14 cellular contexts compared by ENCODE assay signal in the genomic region with DNA sequence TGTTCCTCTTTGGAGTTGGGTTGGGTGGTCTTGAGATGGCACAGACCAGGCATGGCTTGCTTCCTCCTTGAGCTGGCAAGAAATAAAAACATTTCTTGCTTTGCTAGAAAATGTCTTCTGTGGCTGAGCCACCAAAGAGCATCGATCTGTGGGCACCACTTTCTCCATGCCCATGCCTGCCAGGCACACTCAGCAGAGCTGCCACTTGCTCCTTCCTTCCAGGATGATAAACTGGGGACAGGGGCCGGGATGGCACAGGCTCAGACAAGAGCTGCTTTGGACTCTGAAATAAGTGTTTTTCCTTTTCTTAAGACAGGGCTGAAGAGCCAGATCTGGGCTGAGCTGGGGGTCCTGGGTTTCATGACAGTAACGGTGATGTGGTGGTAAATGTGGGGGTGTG. TPM values are rescaled to one million over a fixed set of nuclear protein-coding genes. Genes with fewer than 3 reads are reported as not detected.
DNase-seq lines count a peak whose midpoint lies in the region; ATAC-seq and TF ChIP-seq lines count a peak whose summit lies in the region.
"Had no signal": no experiment of that assay in that cellular context is flagged by ENCODE, and none has a peak within 500 bp of the region (broad histone marks: within the 10 kb centered on the region; RNA-seq: fewer than 3 reads in every experiment).

No MANE protein-coding gene starts in this region.

- H2AK9ac ChIP-seq in IMR-90 (replicated peaks; ENCODE audit: low read depth, low read length, poor library complexity), result peak overlapping the region; percentile 17

- POLR2A ChIA-PET in IMR-90 (lab: Charles Lee; ENCODE audit: unreplicated experiment), result no interaction called here

- no peak for TF ChIP-seq RAD21 in IMR-90 (IDR thresholded peaks at IDR 0.05; ENCODE audit: low read length)

- TF ChIP-seq CTCF in IMR-90 (conservative IDR thresholded peaks at IDR 0.05; ENCODE audit: low read depth, low read length), result no peak
- TF ChIP-seq CTCF in thyroid gland (IDR thresholded peaks at IDR 0.05), result no peak

- H3K4me1 Mint-ChIP-seq in activated CD8-positive, alpha-beta memory T cell treated with anti-CD3 and anti-CD28 coated beads, Interleukin-2, amount 10 ng/mL, durations not matched to agents 7 days and 5 days, result peaks cover 12% of the 10 kb centered on the region

- H3K4ac ChIP-seq in IMR-90 (ENCODE audit: low read depth, low read length), result no peak overlapping the region

- no peak for ATAC-seq in IMR-90 (ENCODE audit: low read depth)
- no peak for ATAC-seq in activated CD8-positive, alpha-beta memory T cell treated with anti-CD3 and anti-CD28 coated beads, Interleukin-2, amount 10 ng/mL, durations not matched to agents 7 days and 5 days
- ATAC-seq: left colon had no signal

- no peak overlapping the region for H2BK5ac ChIP-seq in IMR-90 (ENCODE audit: low read depth, low read length, poor library complexity, severe bottlenecking)

- peaks cover 24% of the 10 kb centered on the region; the same call in 1 of the 2 replicates for H3K36me3 ChIP-seq in IMR-90 (ENCODE audit: control insufficient read depth, insufficient read depth, low read length)
- peaks cover 13% of the 10 kb centered on the region for H3K36me3 ChIP-seq in muscle layer of colon (ENCODE audit: insufficient read depth, low read length)
- no peaks in the 10 kb centered on the region for H3K36me3 ChIP-seq in thyroid gland
- H3K36me3 ChIP-seq: WERI-Rb-1 had no signal

- H3K36me3 Mint-ChIP-seq in activated CD8-positive, alpha-beta memory T cell treated with anti-CD3 and anti-CD28 coated beads, Interleukin-2, amount 10 ng/mL, durations not matched to agents 7 days and 5 days, result no peaks in the 10 kb centered on the region

- intact Hi-C loops in IMR-90 (cut with micrococcal nuclease), result no loop called here
- intact Hi-C loops in thyroid gland (cut with DNase I), result no loop called here

- H3K9ac ChIP-seq in IMR-90 (ENCODE audit: low read depth, low read length), result no peak overlapping the region
- H3K9ac ChIP-seq in muscle layer of colon (ENCODE audit: low read length), result peak overlapping the region; percentile 71

- H4K8ac ChIP-seq in IMR-90 (ENCODE audit: low read depth in 2 of 2, low read length in 2 of 2), result no peak overlapping the region

- dilution Hi-C loops in IMR-90 (cut with HindIII; ENCODE audit: low sequenced_read_pairs, unreplicated experiment), result no loop called here

- no peak overlapping the region for H3K56ac ChIP-seq in IMR-90 (ENCODE audit: extremely low read depth, insufficient read depth, low read length)

- H4K91ac ChIP-seq in IMR-90 (ENCODE audit: insufficient read depth, low read depth, low read length), result no peak overlapping the region

- H3K4me3 Mint-ChIP-seq in activated CD8-positive, alpha-beta memory T cell treated with anti-CD3 and anti-CD28 coated beads, Interleukin-2, amount 10 ng/mL, durations not matched to agents 7 days and 5 days, result no peak overlapping the region

- H3K4me1 ChIP-seq in IMR-90 (ENCODE audit: control insufficient read depth, insufficient read depth, low read length) (peaks cover 36% of the 10 kb centered on the region), muscle layer of colon (ENCODE audit: insufficient read depth, low read length) (peaks cover 84% of the 10 kb centered on the region), thyroid gland (peaks cover 76 to 88% of the 10 kb centered on the region in 2 donors)

- H3K14ac ChIP-seq in IMR-90 (replicated peaks; ENCODE audit: low read depth, low read length), result no peak overlapping the region

- no peaks in the 10 kb centered on the region for H3K9me3 Mint-ChIP-seq in activated CD8-positive, alpha-beta memory T cell treated with anti-CD3 and anti-CD28 coated beads, Interleukin-2, amount 10 ng/mL, durations not matched to agents 7 days and 5 days (ENCODE audit: low read depth)
- H3K9me3 Mint-ChIP-seq: activated T-helper 2 cell treated with anti-CD3 and anti-CD28 coated beads, Interferon-gamma antibody, Interleukin-2, Interleukin-4, amounts not matched to agents 10 μg/mL and 5 μg/mL and 100 μg/mL, durations not matched to agents 14 hours and 24 hours and 36 hours had no signal

- H3K9me1 ChIP-seq in IMR-90 (ENCODE audit: insufficient read depth, low read length), result peaks cover 21% of the 10 kb centered on the region

- CTCF ChIA-PET in IMR-90 (lab: Yijun Ruan, JAX), result interaction anchor here (1.6 to 1.7 kb wide), 2 partner anchors 33 to 50 kb away, joined by 4 to 6 read pairs; no protein-coding TSS in a partner anchor
- CTCF ChIA-PET in activated CD8-positive, alpha-beta memory T cell treated with anti-CD3 and anti-CD28 coated beads, Interleukin-2, amount 10 ng/mL, durations not matched to agents 7 days and 5 days (lab: Charles Lee), result interaction anchor here (1.4 to 4.6 kb wide), 4 partner anchors 33 to 66 kb away, joined by 5 to 23 read pairs (median 16); no protein-coding TSS in a partner anchor

- in situ Hi-C loops in IMR-90 (cut with MboI; ENCODE audit: low sequenced_read_pairs), result no loop called here

- H2BK20ac ChIP-seq in IMR-90 (ENCODE audit: low read depth, low read length), result no peak overlapping the region

- no peak overlapping the region for H4K5ac ChIP-seq in IMR-90 (ENCODE audit: low read depth, low read length)

- peak overlapping the region; percentile 29; the same call in 1 of the 2 replicates for H3K23ac ChIP-seq in IMR-90 (ENCODE audit: low read depth, low read length)

- H2BK15ac ChIP-seq in IMR-90 (ENCODE audit: low read depth, low read length), result no peak overlapping the region

- H3K27me3 ChIP-seq in IMR-90 (ENCODE audit: control insufficient read depth, insufficient read depth, low read length) (no peaks in the 10 kb centered on the region), muscle layer of colon (ENCODE audit: control insufficient read depth in 1 of 2, insufficient read depth in 2 of 2, low read length in 2 of 2) (no peaks in the 10 kb centered on the region), thyroid gland (no peaks in the 10 kb centered on the region)

- no peak overlapping the region for H3K18ac ChIP-seq in IMR-90 (ENCODE audit: low read depth, low read length)

- 100% methylated on average over 1 of the region's 3 CpGs; no CpG with 5 or more reads in 1 of the 2 experiments for WGBS in IMR-90 (ENCODE audit: extremely low coverage in 2 of 2, insufficient read length in 1 of 2), 2 experiments
- WGBS in thyroid gland, 2 donors, result 83 to 91% methylated on average over 3 of the region's 3 CpGs

- no peak for TF ChIP-seq POLR2A in IMR-90 (IDR thresholded peaks at IDR 0.05; ENCODE audit: low read depth, low read length)
- no peak for TF ChIP-seq POLR2A in thyroid gland (IDR thresholded peaks at IDR 0.05)

- DNase-seq in IMR-90 (no peak), caudate nucleus (lab: John Stamatoyannopoulos, UW) (peak in 1 of 61 donors; percentile 11), thyroid gland (no peak), NCI-H2081 treated with DMSO at 0.1 percent for 48 hours (lab: John Stamatoyannopoulos, UW) (no peak), KG1 (lab: John Stamatoyannopoulos, UW) (no peak)
- DNase-seq in activated CD8-positive, alpha-beta memory T cell treated with anti-CD3 and anti-CD28 coated beads, Interleukin-2, amount 10 ng/mL, durations not matched to agents 7 days and 5 days, result no peak
- DNase-seq: activated CD8-positive, alpha-beta memory T cell treated with anti-CD3 and anti-CD28 coated beads for 24 hours; NCI-H1105; NCI-H774; WERI-Rb-1 had no signal

- H2AFZ ChIP-seq in IMR-90 (replicated peaks; ENCODE audit: low read length, poor library complexity), result no peak overlapping the region

- no peak overlapping the region for H3K27ac ChIP-seq in IMR-90 (ENCODE audit: insufficient read depth, low read length)
- peak overlapping the region; percentile 99 for H3K27ac ChIP-seq in caudate nucleus (ENCODE audit: low read depth, low read length)
- peak overlapping the region; percentile 8 for H3K27ac ChIP-seq in muscle layer of colon (ENCODE audit: low read depth, low read length)
- peak overlapping the region; percentile 76 to 91 (median 81) for H3K27ac ChIP-seq in thyroid gland
- H3K27ac ChIP-seq: WERI-Rb-1 had no signal

- no peak overlapping the region for H2BK120ac ChIP-seq in IMR-90 (ENCODE audit: low read depth, low read length)

- no peak overlapping the region for H3K27ac Mint-ChIP-seq in activated CD8-positive, alpha-beta memory T cell treated with anti-CD3 and anti-CD28 coated beads, Interleukin-2, amount 10 ng/mL, durations not matched to agents 7 days and 5 days
- H3K27ac Mint-ChIP-seq: activated T-helper 2 cell treated with anti-CD3 and anti-CD28 coated beads, Interferon-gamma antibody, Interleukin-2, Interleukin-4, amounts not matched to agents 10 μg/mL and 5 μg/mL and 100 μg/mL, durations not matched to agents 14 hours and 24 hours and 36 hours had no signal

- no TSS peak for BruUV-seq in IMR-90 (replicated peaks; lab: Mats Ljungman, UMichigan)

- no peak overlapping the region for H3K4me2 ChIP-seq in IMR-90 (ENCODE audit: low read depth, low read length)
- H3K4me2 ChIP-seq: smooth muscle cell had no signal

- H3K4me3 ChIP-seq in IMR-90 (ENCODE audit: insufficient read depth, low read depth, low read length) (no peak overlapping the region), muscle layer of colon (ENCODE audit: low read depth in 1 of 2, low read length in 2 of 2) (peak overlapping the region in 1 of 2 donors; percentile 59), thyroid gland (replicated peaks in 1 of 3) (no peak overlapping the region)
- H3K4me3 ChIP-seq: smooth muscle cell had no signal

- H4K20me1 ChIP-seq in IMR-90 (ENCODE audit: insufficient read depth, low read length), result peaks cover 6% of the 10 kb centered on the region; the same call in 1 of the 2 replicates

- H3K9me3 ChIP-seq in IMR-90 (ENCODE audit: control insufficient read depth, insufficient read depth, low read length) (no peaks in the 10 kb centered on the region), muscle layer of colon (ENCODE audit: low read length) (no peaks in the 10 kb centered on the region), thyroid gland (no peaks in the 10 kb centered on the region)

- H3K79me1 ChIP-seq in IMR-90 (ENCODE audit: low read depth in 1 of 2, low read length in 2 of 2), result peaks cover 53 to 92% of the 10 kb centered on the region in 2 experiments

- H3K27me3 Mint-ChIP-seq in activated CD8-positive, alpha-beta memory T cell treated with anti-CD3 and anti-CD28 coated beads, Interleukin-2, amount 10 ng/mL, durations not matched to agents 7 days and 5 days, result peaks cover 51% of the 10 kb centered on the region

- no peak overlapping the region for H2AK5ac ChIP-seq in IMR-90 (ENCODE audit: low read depth, low read length)

RNA-seq across cellular contexts. Expression of gene NFIX, which starts 32.8 kb away (rescaled TPM):
- total RNA-seq in IMR-90 (2012; rRNA removed) (10.0 and 10.2 TPM in 2 replicates), thyroid gland (10 to 100 TPM; 38.8 to 70.2 (median 62.4) TPM)
- 46.9 and 47.7 TPM in 2 replicates for polyA plus RNA-seq in IMR-90 (2012; rRNA removed)
- 34.3 and 53.4 TPM in 2 replicates for polyA plus RNA-seq in IMR-90 (2012; cell fraction: cytosol; rRNA removed)
- 34.8 and 48.3 TPM in 2 replicates for polyA plus RNA-seq in IMR-90 (2012; cell fraction: nucleus; rRNA removed; ENCODE audit: low replicate concordance)
- total RNA-seq in activated CD8-positive, alpha-beta memory T cell treated with anti-CD3 and anti-CD28 coated beads, Interleukin-2, amount 10 ng/mL, durations not matched to agents 7 days and 5 days, result under 1 TPM; 0.21 to 0.32 TPM

RNA-seq across cellular contexts. Expression of gene DAND5, which starts 58.7 kb away (rescaled TPM):
- total RNA-seq in IMR-90 (2012; rRNA removed) (not detected in 2 replicates), thyroid gland (under 1 TPM in 2 of 4 donors, not detected in 2; 0.40 to 0.45 TPM)
- polyA plus RNA-seq in IMR-90 (2012; rRNA removed), result 0.03 TPM in 1 of 2 replicates, not detected in the other
- 0.03 TPM in 1 of 2 replicates, not detected in the other for polyA plus RNA-seq in IMR-90 (2012; cell fraction: cytosol; rRNA removed)
- polyA plus RNA-seq in IMR-90 (2012; cell fraction: nucleus; rRNA removed; ENCODE audit: low replicate concordance), result 0.07 TPM in 1 of 2 replicates, not detected in the other
- under 1 TPM; 0.21 to 0.26 TPM for total RNA-seq in activated CD8-positive, alpha-beta memory T cell treated with anti-CD3 and anti-CD28 coated beads, Interleukin-2, amount 10 ng/mL, durations not matched to agents 7 days and 5 days
- total RNA-seq: smooth muscle cell had no signal
- polyA plus RNA-seq: smooth muscle cell had no signal
